ENCODE assay signal across 8 cellular contexts in the genomic region with DNA sequence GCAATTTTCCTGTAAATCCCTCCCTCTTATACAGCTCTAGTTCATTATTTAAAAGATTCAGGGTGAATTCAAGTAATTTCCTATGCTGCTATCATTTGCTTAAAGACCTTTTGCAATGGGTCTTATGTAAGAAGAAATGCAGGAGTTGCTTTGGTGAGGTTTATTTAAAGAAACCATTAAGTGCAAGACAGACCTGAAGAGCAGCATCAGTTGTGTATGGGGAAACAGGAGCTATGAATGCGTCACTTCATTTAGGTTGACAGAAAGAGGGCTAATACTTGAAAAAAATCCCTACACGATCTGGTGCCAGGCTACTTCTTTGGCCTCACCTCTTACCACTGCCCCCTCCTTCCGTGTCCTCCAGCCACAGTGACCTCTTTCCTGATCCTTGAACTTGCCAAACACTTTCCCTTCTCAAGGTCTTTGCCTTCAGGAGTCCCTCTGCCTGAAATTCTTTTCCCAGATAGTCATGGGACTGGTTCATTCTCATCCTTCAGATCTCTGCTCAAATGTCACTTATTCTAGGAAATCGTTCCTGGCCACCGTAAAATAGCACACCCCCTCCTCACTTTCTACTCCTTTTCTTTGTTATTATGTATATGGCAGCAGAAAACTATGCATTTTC. TPM values are rescaled to one million over a fixed set of nuclear protein-coding genes. Genes with fewer than 3 reads are reported as not detected.
DNase-seq lines count a peak whose midpoint lies in the region; ATAC-seq, FAIRE-seq and TF ChIP-seq lines count a peak whose summit lies in the region.

No MANE protein-coding gene starts in this region.

- peak overlapping the region; percentile 94 for H2BK5ac ChIP-seq in IMR-90 (ENCODE audit: low read depth, low read length, poor library complexity, severe bottlenecking)

- H2BK120ac ChIP-seq in IMR-90 (ENCODE audit: low read depth, low read length): no peak overlapping the region

- FAIRE-seq in GM12878 (lab: Jason Lieb, UNC): no peak

- H3K9ac ChIP-seq in IMR-90 (ENCODE audit: low read depth, low read length) (peak overlapping the region; percentile 94; the same call in 1 of the 2 replicates), GM12878 (ENCODE audit: control insufficient read depth, insufficient read depth, low read length) (peak overlapping the region; percentile 96)

- no peak for TF ChIP-seq EP300 in GM12878 (IDR thresholded peaks at IDR 0.05; ENCODE audit: borderline replicate concordance in 1 of 2, control insufficient read depth in 1 of 2, low read depth in 2 of 2, low read length in 2 of 2)

- H3K56ac ChIP-seq in IMR-90 (ENCODE audit: extremely low read depth, insufficient read depth, low read length): no peak overlapping the region

- BruUV-seq in IMR-90 (replicated peaks; lab: Mats Ljungman, UMichigan) (no TSS peak), GM12878 (replicated peaks; lab: Mats Ljungman, UMichigan) (no TSS peak)

- H3K4me3 ChIP-seq in IMR-90 (ENCODE audit: insufficient read depth, low read depth, low read length): peak overlapping the region; percentile 64
- H3K4me3 ChIP-seq in GM12878: peak overlapping the region; percentile 76
- H3K4me3 ChIP-seq in mononuclear cell (ENCODE audit: low read length): peak overlapping the region; percentile 72

- ATAC-seq in IMR-90 (ENCODE audit: low read depth): no peak
- no peak for ATAC-seq in GM12878
- ATAC-seq in GM21529 (IDR thresholded peaks at IDR 0.05; ENCODE audit: unreplicated experiment): no peak
- ATAC-seq in HG03432 (IDR thresholded peaks at IDR 0.05; ENCODE audit: unreplicated experiment): no peak
- no peak for ATAC-seq in HG03097 (IDR thresholded peaks at IDR 0.05; ENCODE audit: low FRiP score, unreplicated experiment)

- H4K5ac ChIP-seq in IMR-90 (ENCODE audit: low read depth, low read length): no peak overlapping the region

- POLR2A ChIA-PET in IMR-90 (lab: Charles Lee; ENCODE audit: unreplicated experiment): no interaction called here
- POLR2A ChIA-PET in GM12878 (lab: Charles Lee): interaction anchor here (0.6 to 2.4 kb wide), 7 partner anchors 10 to 57 kb away, joined by 3 to 16 read pairs (median 5); no protein-coding TSS in a partner anchor

- H3K9me3 ChIP-seq in IMR-90 (ENCODE audit: control insufficient read depth, insufficient read depth, low read length): no peaks in the 10 kb centered on the region
- H3K9me3 ChIP-seq in GM12878 (replicated peaks; ENCODE audit: control insufficient read depth, insufficient read depth, low read length): no peaks in the 10 kb centered on the region
- no peaks in the 10 kb centered on the region for H3K9me3 ChIP-seq in mononuclear cell (ENCODE audit: low read depth, low read length)

- H3K9me1 ChIP-seq in IMR-90 (ENCODE audit: insufficient read depth, low read length): 0 out of 2 replicates have a peak, but pooled peaks cover 2% of the 10 kb centered on the region

- peaks cover 44% of the 10 kb centered on the region for H3K79me2 ChIP-seq in GM12878 (ENCODE audit: control insufficient read depth, insufficient read depth, low read length)

- peak overlapping the region; percentile 22; the same call in 1 of the 2 replicates for H2AK5ac ChIP-seq in IMR-90 (ENCODE audit: low read depth, low read length)

- H3K14ac ChIP-seq in IMR-90 (replicated peaks; ENCODE audit: low read depth, low read length): peak overlapping the region; percentile 94

- H3K4me1 ChIP-seq in IMR-90 (ENCODE audit: control insufficient read depth, insufficient read depth, low read length) (0 out of 2 replicates have a peak, but pooled peaks cover 4% of the 10 kb centered on the region), GM12878 (ENCODE audit: control insufficient read depth, insufficient read depth, low read length) (peaks cover 30% of the 10 kb centered on the region), mononuclear cell (ENCODE audit: insufficient read depth, low read length) (peaks cover 62% of the 10 kb centered on the region)

- peak overlapping the region; percentile 75 to 76 for H4K8ac ChIP-seq in IMR-90 (ENCODE audit: low read depth in 2 of 2, low read length in 2 of 2)

- no peaks in the 10 kb centered on the region for H3K27me3 ChIP-seq in IMR-90 (ENCODE audit: control insufficient read depth, insufficient read depth, low read length)
- H3K27me3 ChIP-seq in GM12878 (replicated peaks in 1 of 2; ENCODE audit: control insufficient read depth in 2 of 2, insufficient read depth in 2 of 2, low read length in 1 of 2): no peaks in the 10 kb centered on the region
- H3K27me3 ChIP-seq in mononuclear cell (ENCODE audit: insufficient read depth, low read length): no peaks in the 10 kb centered on the region

- peaks cover 8 to 28% of the 10 kb centered on the region in 2 experiments for H3K79me1 ChIP-seq in IMR-90 (ENCODE audit: low read depth in 1 of 2, low read length in 2 of 2)

- intact Hi-C loops in IMR-90 (cut with micrococcal nuclease): loop anchor here (5.0 to 10.0 kb wide), 4 partner anchors 56 to 149 kb away; no protein-coding TSS in a partner anchor
- intact Hi-C loops in GM12878 (cut with micrococcal nuclease; ENCODE audit: unreplicated experiment): loop anchor here (1.0 to 10.0 kb wide), 4 partner anchors 12 to 1459 kb away; partner anchors contain the start of genes RCL1 and RFX3

- TF ChIP-seq POLR2A in IMR-90 (IDR thresholded peaks at IDR 0.05; ENCODE audit: low read depth, low read length) (no peak), GM12878 (IDR thresholded peaks at IDR 0.05; ENCODE audit: low read depth, low read length) (no peak)

- dilution Hi-C loops in IMR-90 (cut with HindIII; ENCODE audit: low sequenced_read_pairs, unreplicated experiment): no loop called here

- RAD21 ChIA-PET in GM12878 (lab: Charles Lee; ENCODE audit: unreplicated experiment): interaction anchor here (1.0 to 2.6 kb wide), 17 partner anchors 10 to 606 kb away, joined by 3 to 42 read pairs (median 7); partner anchors contain the start of genes AK3, CD274 and RCL1

- TF ChIP-seq RAD21 in IMR-90 (IDR thresholded peaks at IDR 0.05; ENCODE audit: low read length): no peak
- TF ChIP-seq RAD21 in GM12878 (IDR thresholded peaks at IDR 0.05; ENCODE audit: insufficient read depth, low read depth, low read length): no peak

- peak overlapping the region; percentile 62 for H2AK9ac ChIP-seq in IMR-90 (replicated peaks; ENCODE audit: low read depth, low read length, poor library complexity)

- H3K4me2 ChIP-seq in IMR-90 (ENCODE audit: low read depth, low read length): peak overlapping the region; percentile 76
- peak overlapping the region; percentile 97 for H3K4me2 ChIP-seq in GM12878 (ENCODE audit: control insufficient read depth, insufficient read depth)

- H3K23ac ChIP-seq in IMR-90 (ENCODE audit: low read depth, low read length): peak overlapping the region; percentile 76

- H3K36me3 ChIP-seq in IMR-90 (ENCODE audit: control insufficient read depth, insufficient read depth, low read length): no peaks in the 10 kb centered on the region
- H3K36me3 ChIP-seq in GM12878 (ENCODE audit: control insufficient read depth in 2 of 2, insufficient read depth in 2 of 2, low read length in 1 of 2): no peaks in the 10 kb centered on the region

- SMC1A ChIA-PET in GM12878 (lab: Charles Lee; ENCODE audit: uncharacterized antibody, unreplicated experiment): interaction anchor here (1.0 to 2.5 kb wide), 12 partner anchors 10 to 456 kb away, joined by 4 to 36 read pairs (median 6); no protein-coding TSS in a partner anchor

- H3K4ac ChIP-seq in IMR-90 (ENCODE audit: low read depth, low read length): peak overlapping the region; percentile 91; the same call in 1 of the 2 replicates

- peak overlapping the region; percentile 99 for H2AFZ ChIP-seq in IMR-90 (replicated peaks; ENCODE audit: low read length, poor library complexity)
- H2AFZ ChIP-seq in GM12878 (ENCODE audit: control insufficient read depth, low read depth, low read length): peak overlapping the region; percentile 92

- in situ Hi-C loops in IMR-90 (cut with MboI; ENCODE audit: low sequenced_read_pairs): loop anchor here (10.0 kb wide), 2 partner anchors 59 to 601 kb away; no protein-coding TSS in a partner anchor
- in situ Hi-C loops in GM12878 (cut with MboI): no loop called here

- H2BK15ac ChIP-seq in IMR-90 (ENCODE audit: low read depth, low read length): peak overlapping the region; percentile 42; the same call in 1 of the 3 replicates

- no peak overlapping the region for H2BK20ac ChIP-seq in IMR-90 (ENCODE audit: low read depth, low read length)

- no peak overlapping the region for H3K18ac ChIP-seq in IMR-90 (ENCODE audit: low read depth, low read length)

- TF ChIP-seq CTCF in IMR-90 (conservative IDR thresholded peaks at IDR 0.05; ENCODE audit: low read depth, low read length): no peak
- no peak for TF ChIP-seq CTCF in GM12878 (IDR thresholded peaks at IDR 0.05 in 2 of 3, conservative IDR thresholded peaks at IDR 0.05 in 1 of 3; ENCODE audit: control insufficient read depth in 2 of 3, extremely low read depth in 1 of 3, insufficient read depth in 1 of 3, low read depth in 3 of 3, low read length in 3 of 3)

- CTCF ChIA-PET in IMR-90 (lab: Yijun Ruan, JAX): no interaction called here
- CTCF ChIA-PET in GM12878 (lab: Yijun Ruan, JAX): interaction anchor here (0.7 to 2.6 kb wide), 11 partner anchors 10 to 457 kb away, joined by 3 to 20 read pairs (median 6); no protein-coding TSS in a partner anchor

- 67% methylated on average over 2 of the region's 5 CpGs; no CpG with 5 or more reads in 1 of the 2 experiments for WGBS in IMR-90 (ENCODE audit: extremely low coverage in 2 of 2, insufficient read length in 1 of 2), 2 experiments
- 16% methylated on average over 5 of the region's 5 CpGs for WGBS in GM12878 (ENCODE audit: insufficient coverage, insufficient replicate concordance, low lambda C conversion rate, missing lambda C conversion rate)

- H3K27ac ChIP-seq in IMR-90 (ENCODE audit: insufficient read depth, low read length) (no peak overlapping the region; the same call in 1 of the 2 replicates), GM12878 (ENCODE audit: control insufficient read depth, insufficient read depth) (peak overlapping the region; percentile 89)

- peak; percentile 17 to 18 for DNase-seq in AML-193 (lab: John Stamatoyannopoulos, UW)
- no peak for DNase-seq in IMR-90
- no peak for DNase-seq in GM12878 (ENCODE audit: low read depth, low spot score)
- DNase-seq in NCI-H1105 (lab: John Stamatoyannopoulos, UW): no peak

- H4K91ac ChIP-seq in IMR-90 (ENCODE audit: insufficient read depth, low read depth, low read length): 0 out of 2 replicates have a peak overlapping the region, but pooled peaks have one; percentile 90

- no peaks in the 10 kb centered on the region for H4K20me1 ChIP-seq in IMR-90 (ENCODE audit: insufficient read depth, low read length)
- no peaks in the 10 kb centered on the region for H4K20me1 ChIP-seq in GM12878 (ENCODE audit: control insufficient read depth, insufficient read depth)

RNA-seq across cellular contexts. Expression of gene JAK2, which starts 1.4 kb away (rescaled TPM):
- total RNA-seq in IMR-90 (2012; rRNA removed) (6.1 and 7.2 TPM in 2 replicates), GM12878 (2014; rRNA removed) (14.0 and 18.3 TPM in 2 replicates), GM12878 (2014; rRNA removed; fragmentation: Illumina TruSeq; extraction: Trizol) (22.9 and 25.9 TPM in 2 replicates), GM12878 (2021) (15.4 and 18.3 TPM in 2 replicates), mononuclear cell (15.5 TPM)
- polyA plus RNA-seq in IMR-90 (2012; rRNA removed) (1.6 and 2.3 TPM in 2 replicates), GM12878 (2011; rRNA removed) (12.4 and 18.2 TPM in 2 replicates), GM12878 (2014; fragmentation: Illumina TruSeq; extraction: Trizol) (17.3 and 24.3 TPM in 2 replicates), GM12878 (2014; fragmentation: Nextera tagmentation; extraction: Ambion mirVana) (1 to 10 TPM; 4.1 to 4.9 TPM), GM12878 (2014; rRNA removed) (10.4 and 12.4 TPM in 2 replicates), GM12878 (2016; fragmentation: Nextera tagmentation; extraction: Ambion mirVana) (10 to 100 TPM; 13.4 to 15.1 TPM)
- 0.31 and 0.57 TPM in 2 replicates for polyA plus RNA-seq in IMR-90 (2012; cell fraction: cytosol; rRNA removed)
- polyA plus RNA-seq in IMR-90 (2012; cell fraction: nucleus; rRNA removed; ENCODE audit: low replicate concordance): 0.51 and 3.4 TPM in 2 replicates
- 76.8 and 82.4 TPM in 2 replicates for total RNA-seq in GM12878 (2013; cell fraction: nucleolus; rRNA removed)
- polyA plus RNA-seq in GM12878 (2011; ENCODE audit: low read depth): 3.1 TPM
- 4.5 and 6.3 TPM in 2 replicates for polyA plus RNA-seq in GM12878 (2011; cell fraction: cytosol; rRNA removed)
- polyA plus RNA-seq in GM12878 (2011; cell fraction: nucleus; rRNA removed): 12.4 and 13.9 TPM in 2 replicates
- 5.9 and 8.4 TPM in 2 replicates for polyA plus RNA-seq in GM12878 (2012)
- 22.7 and 32.1 TPM in 2 replicates for polyA minus RNA-seq in GM12878 (2011; rRNA and poly(A)+ RNA removed)
- polyA minus RNA-seq in GM12878 (2011; cell fraction: cytosol; rRNA and poly(A)+ RNA removed): 6.7 and 7.8 TPM in 2 replicates
- polyA minus RNA-seq in GM12878 (2011; cell fraction: nucleus; rRNA and poly(A)+ RNA removed): 22.4 and 38.7 TPM in 2 replicates

Comparison
In these comparisons a context has a peak if more than half of its experiments do, and no peak if none do; other contexts are left out.
1. DNase-seq: peak in AML-193 (2 of 2); none in IMR-90 (single experiment), GM12878 (single experiment) and NCI-H1105 (single experiment).
2. Peak in every context shown above with its lines, with median percentiles within 50 percentile points of each other: H3K4me3 ChIP-seq.